Comparison of ENCODE assay signal across 22 cellular contexts in genomic region chr12:93524386-93525133, GRCh38.
"Had no signal": no experiment of that assay in that cellular context is flagged by ENCODE, and none has a peak within 500 bp of the region (broad histone marks: within the 10 kb centered on the region; RNA-seq: fewer than 3 reads in every experiment).

No MANE protein-coding gene starts in this region.

- ATAC-seq: activated CD4-positive, alpha-beta T cell treated with anti-CD3 and anti-CD28 coated beads for 36 hours; activated CD8-positive, alpha-beta memory T cell treated with anti-CD3 and anti-CD28 coated beads, Interleukin-2, amount 10 ng/mL, durations not matched to agents 7 days and 5 days; activated CD8-positive, alpha-beta T cell treated with anti-CD3 and anti-CD28 coated beads, Interleukin-2, amount 10 ng/mL, durations not matched to agents 7 days and 5 days; activated naive CD8-positive, alpha-beta T cell treated with anti-CD3 and anti-CD28 coated beads, Interleukin-2, amount 50 U/mL, for 24 hours; gastrocnemius medialis; left ventricle myocardium superior; naive thymus-derived CD8-positive, alpha-beta T cell; pancreas; psoas muscle; stimulated activated memory B cell treated with anti-CD40 and anti-IgM and Interleukin-4, amounts not matched to agents 10 μg/mL and 1 μg/mL and 100 μg/mL, for 72 hours; T-helper 17 cell; upper lobe of right lung had no signal

- H3K27ac ChIP-seq: epithelial cell of prostate, gastrocnemius medialis, pancreas, psoas muscle, suprapubic skin, tibial artery, upper lobe of right lung had no signal

- H3K36me3 ChIP-seq: gastrocnemius medialis, pancreas, suprapubic skin, tibial artery, upper lobe of right lung had no signal

- DNase-seq: activated CD8-positive, alpha-beta memory T cell treated with anti-CD3 and anti-CD28 coated beads, Interleukin-2, amount 10 ng/mL, durations not matched to agents 7 days and 5 days; activated naive CD8-positive, alpha-beta T cell treated with anti-CD3 and anti-CD28 coated beads, Interleukin-2, amount 50 U/mL, for 24 hours; activated T-cell treated with anti-CD3 and anti-CD28 coated beads, Interleukin-2, amount 50 U/mL, for 48 hours; effector CD4-positive, alpha-beta T cell; gastrocnemius medialis; glutamatergic neuron; left ventricle myocardium superior; naive thymus-derived CD8-positive, alpha-beta T cell; pancreas; psoas muscle; stimulated activated CD4-positive, alpha-beta T cell treated with anti-CD3 and anti-CD28 coated beads, Interleukin-1b, Interleukin-23, amount 100 ng/mL, for 48 hours; stimulated activated CD4-positive, alpha-beta T cell treated with anti-CD3 and anti-CD28 coated beads, Interleukin-4, amount 100 ng/mL, for 4 hours; stimulated activated CD8-positive, alpha-beta memory T cell treated with anti-CD3 and anti-CD28 coated beads, Interleukin-4, amount 100 ng/mL, for 48 hours; tibial artery; upper lobe of right lung had no signal

- H3K9me3 ChIP-seq: gastrocnemius medialis, pancreas, psoas muscle, suprapubic skin, tibial artery, upper lobe of right lung had no signal

- H3K4me3 ChIP-seq: gastrocnemius medialis, pancreas, psoas muscle, smooth muscle cell, suprapubic skin, tibial artery, upper lobe of right lung had no signal

- H3K4me1 ChIP-seq: gastrocnemius medialis, pancreas, upper lobe of right lung had no signal

- H3K27me3 ChIP-seq: gastrocnemius medialis, pancreas, upper lobe of right lung had no signal
